Comparison of ENCODE assay signal across 13 cellular contexts in genomic region chr22:24407278-24407665, GRCh38. TPM values are rescaled to one million over a fixed set of nuclear protein-coding genes. Genes with fewer than 3 reads are reported as not detected.
DNase-seq lines count a peak whose midpoint lies in the region; ATAC-seq and TF ChIP-seq lines count a peak whose summit lies in the region.
"Had no signal": no experiment of that assay in that cellular context is flagged by ENCODE, and none has a peak within 500 bp of the region (broad histone marks: within the 10 kb centered on the region; RNA-seq: fewer than 3 reads in every experiment).

No MANE protein-coding gene starts in this region.

- H3K4me3 ChIP-seq in iPS-20b (ENCODE audit: low read length): no peak overlapping the region
- H3K4me3 ChIP-seq: body of pancreas, esophagus muscularis mucosa, spleen had no signal

- no peaks in the 10 kb centered on the region for H3K27me3 ChIP-seq in iPS-20b (ENCODE audit: insufficient read depth, low read length)
- H3K27me3 ChIP-seq: body of pancreas, esophagus muscularis mucosa, spleen had no signal

- H3K36me3 ChIP-seq in iPS-20b (ENCODE audit: insufficient read depth, low read depth, low read length): peaks cover 32% of the 10 kb centered on the region

- ATAC-seq in activated T-helper 17 cell treated with anti-CD3 and anti-CD28 coated beads, Interleukin-2, amount 50 U/mL, for 72 hours (replicated peaks): no peak
- ATAC-seq: body of pancreas had no signal

- H3K4me1 ChIP-seq in iPS-20b (ENCODE audit: insufficient read depth, low read length): peaks cover 8% of the 10 kb centered on the region; the same call in 1 of the 2 replicates

- no peaks in the 10 kb centered on the region for H3K9me3 ChIP-seq in iPS-20b (ENCODE audit: insufficient read depth, low read depth, low read length)
- H3K9me3 ChIP-seq: body of pancreas, esophagus muscularis mucosa, spleen had no signal

- no peaks in the 10 kb centered on the region for H3K9me3 Mint-ChIP-seq in activated T-helper 17 cell treated with anti-CD3 and anti-CD28 coated beads, Interleukin-2, amount 50 U/mL, for 72 hours
- H3K9me3 Mint-ChIP-seq in progenitor cell of endocrine pancreas (ENCODE audit: low read depth): no peaks in the 10 kb centered on the region

- H3K27ac ChIP-seq in iPS-20b (ENCODE audit: low read length): peak overlapping the region; percentile 28
- H3K27ac ChIP-seq in caudate nucleus (ENCODE audit: low read depth, low read length): no peak overlapping the region
- H3K27ac ChIP-seq: body of pancreas, esophagus muscularis mucosa had no signal

- TF ChIP-seq CTCF in progenitor cell of endocrine pancreas (IDR thresholded peaks at IDR 0.05; ENCODE audit: unreplicated experiment): no peak

- H3K4me1 Mint-ChIP-seq in activated T-helper 17 cell treated with anti-CD3 and anti-CD28 coated beads, Interleukin-2, amount 50 U/mL, for 72 hours: peaks cover 16% of the 10 kb centered on the region
- H3K4me1 Mint-ChIP-seq in progenitor cell of endocrine pancreas (ENCODE audit: low read depth): peaks cover 8% of the 10 kb centered on the region

- H3K36me3 Mint-ChIP-seq in activated T-helper 17 cell treated with anti-CD3 and anti-CD28 coated beads, Interleukin-2, amount 50 U/mL, for 72 hours (ENCODE audit: low read depth): peaks cover 36% of the 10 kb centered on the region
- peaks cover 10% of the 10 kb centered on the region for H3K36me3 Mint-ChIP-seq in progenitor cell of endocrine pancreas (ENCODE audit: insufficient read depth)

- no peak overlapping the region for H3K4me3 Mint-ChIP-seq in activated T-helper 17 cell treated with anti-CD3 and anti-CD28 coated beads, Interleukin-2, amount 50 U/mL, for 72 hours
- H3K4me3 Mint-ChIP-seq in progenitor cell of endocrine pancreas (ENCODE audit: low read depth): no peak overlapping the region

- no peaks in the 10 kb centered on the region for H3K27me3 Mint-ChIP-seq in activated T-helper 17 cell treated with anti-CD3 and anti-CD28 coated beads, Interleukin-2, amount 50 U/mL, for 72 hours
- no peaks in the 10 kb centered on the region for H3K27me3 Mint-ChIP-seq in progenitor cell of endocrine pancreas

- peak; percentile 52 for DNase-seq in activated CD8-positive, alpha-beta memory T cell treated with anti-CD3 and anti-CD28 coated beads for 24 hours
- no peak for DNase-seq in activated CD8-positive, alpha-beta memory T cell treated with anti-CD3 and anti-CD28 coated beads, Interleukin-2, amount 50 U/mL, for 4 hours
- no peak for DNase-seq in progenitor cell of endocrine pancreas (ENCODE audit: low spot score, unreplicated experiment)
- no peak for DNase-seq in globus pallidus (ENCODE audit: low spot score)
- no peak for DNase-seq in caudate nucleus (lab: John Stamatoyannopoulos, UW)
- no peak for DNase-seq in NCI-H524 treated with DMSO at 0.1 percent for 48 hours (lab: John Stamatoyannopoulos, UW)
- DNase-seq: body of pancreas, NCI-H2029, spleen, SW 1271 had no signal

- H3K27ac Mint-ChIP-seq in activated T-helper 17 cell treated with anti-CD3 and anti-CD28 coated beads, Interleukin-2, amount 50 U/mL, for 72 hours: peak overlapping the region; percentile 39
- H3K27ac Mint-ChIP-seq in progenitor cell of endocrine pancreas: peak overlapping the region; percentile 14

- no peak overlapping the region for H3K9ac ChIP-seq in iPS-20b (ENCODE audit: low read depth, low read length)

RNA-seq across cellular contexts. Expression of gene ADORA2A, which starts 20.1 kb away (rescaled TPM):
- 10 to 100 TPM; 25.9 to 47.8 TPM for total RNA-seq in activated T-helper 17 cell treated with anti-CD3 and anti-CD28 coated beads, Interleukin-2, amount 50 U/mL, for 72 hours
- 5.2 and 6.4 TPM in 2 replicates for total RNA-seq in progenitor cell of endocrine pancreas
